In the genomic region with DNA sequence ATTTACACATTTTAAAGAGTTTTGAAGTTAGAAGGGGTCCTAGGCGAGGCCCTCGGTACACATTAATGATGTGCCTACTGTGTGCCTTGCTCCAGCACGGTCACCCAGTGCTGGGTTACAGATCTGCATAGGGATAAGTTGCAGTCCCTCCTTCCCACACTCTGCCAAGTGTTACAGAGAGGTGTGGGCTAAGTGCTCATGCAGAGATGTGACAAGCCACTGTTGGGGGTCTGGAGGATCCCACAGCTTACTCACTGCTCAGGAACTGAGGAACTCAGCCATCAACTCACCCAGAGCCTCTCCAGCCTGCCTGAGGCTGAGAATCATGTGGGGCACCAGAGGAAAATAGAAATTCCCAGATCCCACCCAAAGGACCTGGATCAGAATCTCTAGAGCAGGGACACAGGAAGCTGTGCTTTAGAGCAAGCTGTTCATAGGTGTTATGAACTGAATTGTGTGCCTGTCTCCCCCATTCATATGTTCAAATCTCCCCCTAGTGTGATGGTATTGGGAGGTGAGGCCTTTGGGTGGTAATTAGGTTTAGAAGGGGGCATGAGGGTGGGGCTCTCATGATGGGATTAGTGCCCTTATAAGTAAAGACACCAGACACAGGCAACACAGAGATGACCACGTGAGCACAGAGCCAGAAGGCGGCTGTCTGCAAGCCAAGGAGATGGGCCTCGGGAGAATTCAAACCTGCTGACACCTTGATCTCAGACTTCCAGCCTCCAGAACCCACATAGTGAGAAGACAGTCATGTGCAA, we compare ENCODE assay signal across 9 cellular contexts.
DNase-seq lines count a peak whose midpoint lies in the region; ATAC-seq and TF ChIP-seq lines count a peak whose summit lies in the region.
"Had no signal": no experiment of that assay in that cellular context is flagged by ENCODE, and none has a peak within 500 bp of the region (broad histone marks: within the 10 kb centered on the region; RNA-seq: fewer than 3 reads in every experiment).

No MANE protein-coding gene starts in this region.

- H3K9me3 ChIP-seq in stomach smooth muscle (ENCODE audit: control insufficient read depth in 2 of 2, low read length in 2 of 2): peaks cover 0 to 3% of the 10 kb centered on the region in 2 donors
- H3K9me3 ChIP-seq in CD4-positive, alpha-beta T cell (ENCODE audit: control insufficient read depth, low read length): peaks cover 5% of the 10 kb centered on the region
- H3K9me3 ChIP-seq: right lobe of liver had no signal

- no peaks in the 10 kb centered on the region for H3K36me3 Mint-ChIP-seq in CD4-positive, alpha-beta T cell (ENCODE audit: low read depth)

- no peaks in the 10 kb centered on the region for H3K27me3 ChIP-seq in dorsolateral prefrontal cortex
- peaks cover 0 to 2% of the 10 kb centered on the region in 2 donors for H3K27me3 ChIP-seq in stomach smooth muscle (ENCODE audit: control insufficient read depth in 1 of 2, insufficient read depth in 2 of 2, low read length in 2 of 2)
- H3K27me3 ChIP-seq in CD4-positive, alpha-beta T cell (ENCODE audit: control insufficient read depth, insufficient read depth, low read length): no peaks in the 10 kb centered on the region
- H3K27me3 ChIP-seq: right lobe of liver had no signal

- peaks cover 39% of the 10 kb centered on the region for H3K4me1 ChIP-seq in stomach smooth muscle (ENCODE audit: control insufficient read depth, insufficient read depth, low read length)
- H3K4me1 ChIP-seq: right lobe of liver had no signal

- H3K27ac ChIP-seq in dorsolateral prefrontal cortex (peak overlapping the region in 58 of 59 donors; percentile 27 to 98 (median 87)), stomach smooth muscle (ENCODE audit: low read length) (peak overlapping the region; percentile 81)
- no peak overlapping the region for H3K27ac ChIP-seq in CD4-positive, alpha-beta T cell (ENCODE audit: low read depth, low read length)
- H3K27ac ChIP-seq: right lobe of liver had no signal

- CTCF ChIA-PET in GM10248 (lab: Yijun Ruan, JAX): interaction anchor here (3.5 kb wide), 1 partner anchor 14 kb away, joined by 8 read pairs; no protein-coding TSS in a partner anchor
- CTCF ChIA-PET in CD4-positive, alpha-beta T cell (lab: Charles Lee): no interaction called here

- no peak for DNase-seq in dorsolateral prefrontal cortex
- DNase-seq in SIG-M5 (lab: John Stamatoyannopoulos, UW): no peak
- DNase-seq in GM10248 (ENCODE audit: extremely low spot score): no peak
- DNase-seq in inferior parietal cortex (ENCODE audit: extremely low spot score): no peak
- no peak for DNase-seq in CD4-positive, alpha-beta T cell

- no peak for TF ChIP-seq CTCF in dorsolateral prefrontal cortex (IDR thresholded peaks at IDR 0.05 in 54 of 56, conservative IDR thresholded peaks at IDR 0.05 in 2 of 56; ENCODE audit: low read depth in 1 of 56, partially characterized antibody in 56 of 56)
- no peak for TF ChIP-seq CTCF in GM10248 (IDR thresholded peaks at IDR 0.05; ENCODE audit: control extremely low read depth, extremely low read depth, low read depth, missing control alignments)
- no peak for TF ChIP-seq CTCF in CD4-positive, alpha-beta T cell (IDR thresholded peaks at IDR 0.05)

- peaks cover 5% of the 10 kb centered on the region for H3K4me1 Mint-ChIP-seq in CD4-positive, alpha-beta T cell (ENCODE audit: low read depth)

- intact Hi-C loops in dorsolateral prefrontal cortex (cut with DNase I): no loop called here
- intact Hi-C loops in CD4-positive, alpha-beta T cell (cut with DNase I, micrococcal nuclease): no loop called here

- no peak overlapping the region for H3K4me3 Mint-ChIP-seq in CD4-positive, alpha-beta T cell

- POLR2A ChIA-PET in GM10248 (lab: Yijun Ruan, JAX): no interaction called here
- POLR2A ChIA-PET in CD4-positive, alpha-beta T cell (lab: Charles Lee): no interaction called here

- no peak overlapping the region for H3K27ac Mint-ChIP-seq in CD4-positive, alpha-beta T cell

- H3K9ac ChIP-seq in stomach smooth muscle (ENCODE audit: low read length in 2 of 2): peak overlapping the region; percentile 51 to 52

- ATAC-seq in GM19397 (IDR thresholded peaks at IDR 0.05; ENCODE audit: unreplicated experiment) (peak; percentile 14), HG03139 (IDR thresholded peaks at IDR 0.05; ENCODE audit: unreplicated experiment) (peak; percentile 29)
- no peak for ATAC-seq in CD4-positive, alpha-beta T cell (ENCODE audit: poor library complexity)

- no peaks in the 10 kb centered on the region for H3K36me3 ChIP-seq in stomach smooth muscle (ENCODE audit: control insufficient read depth in 2 of 2, insufficient read depth in 2 of 2, low read length in 2 of 2)
- H3K36me3 ChIP-seq: right lobe of liver had no signal

- peaks cover 7% of the 10 kb centered on the region for H3K27me3 Mint-ChIP-seq in CD4-positive, alpha-beta T cell

- peaks cover 3% of the 10 kb centered on the region for H3K9me3 Mint-ChIP-seq in CD4-positive, alpha-beta T cell

- H3K4me3 ChIP-seq in dorsolateral prefrontal cortex (peak overlapping the region in 50 of 59 donors; percentile 0 to 57 (median 32)), stomach smooth muscle (ENCODE audit: low read length in 2 of 2) (peak overlapping the region; percentile 51 to 65)
- H3K4me3 ChIP-seq: right lobe of liver had no signal
